Comparison of ENCODE assay signal across 18 cellular contexts in genomic region chr11:127395034-127395433, GRCh38.
"Had no signal": no experiment of that assay in that cellular context is flagged by ENCODE, and none has a peak within 500 bp of the region (broad histone marks: within the 10 kb centered on the region; RNA-seq: fewer than 3 reads in every experiment).

No MANE protein-coding gene starts in this region.

- H3K27ac ChIP-seq: coronary artery, heart right ventricle, neutrophil, sigmoid colon, skin epidermis, stomach had no signal

- H3K36me3 Mint-ChIP-seq: naive thymus-derived CD8-positive, alpha-beta T cell had no signal

- H3K4me3 Mint-ChIP-seq: naive thymus-derived CD8-positive, alpha-beta T cell had no signal

- ATAC-seq: heart right ventricle; left lobe of liver; mucosa of descending colon; naive thymus-derived CD8-positive, alpha-beta T cell had no signal

- H3K9me3 ChIP-seq: mucosa of descending colon, neutrophil, sigmoid colon had no signal

- H3K4me1 ChIP-seq: heart right ventricle, sigmoid colon, stomach had no signal

- DNase-seq: effector CD4-positive, alpha-beta T cell; foreskin melanocyte; heart right ventricle; islet precursor cell; mammary epithelial cell; mucosa of descending colon; naive thymus-derived CD8-positive, alpha-beta T cell; sigmoid colon; stimulated activated CD4-positive, alpha-beta T cell treated with anti-CD3 and anti-CD28 coated beads, Interleukin-2, amount 100 ng/mL, for 24 hours; stimulated activated CD4-positive, alpha-beta T cell treated with anti-CD3 and anti-CD28 coated beads, Interleukin-4, amount 100 ng/mL, for 4 hours; stimulated activated naive CD4-positive, alpha-beta T cell; stomach; substantia nigra; trophoblast cell had no signal

- H3K4me3 ChIP-seq: coronary artery, heart right ventricle, mucosa of descending colon, sigmoid colon, skin epidermis, stomach had no signal

- H3K27ac Mint-ChIP-seq: naive thymus-derived CD8-positive, alpha-beta T cell had no signal

- H3K36me3 ChIP-seq: heart right ventricle, neutrophil, sigmoid colon, stomach had no signal

- H3K27me3 ChIP-seq: neutrophil, sigmoid colon had no signal

- H3K4me1 Mint-ChIP-seq: naive thymus-derived CD8-positive, alpha-beta T cell had no signal
